In the genomic region with DNA sequence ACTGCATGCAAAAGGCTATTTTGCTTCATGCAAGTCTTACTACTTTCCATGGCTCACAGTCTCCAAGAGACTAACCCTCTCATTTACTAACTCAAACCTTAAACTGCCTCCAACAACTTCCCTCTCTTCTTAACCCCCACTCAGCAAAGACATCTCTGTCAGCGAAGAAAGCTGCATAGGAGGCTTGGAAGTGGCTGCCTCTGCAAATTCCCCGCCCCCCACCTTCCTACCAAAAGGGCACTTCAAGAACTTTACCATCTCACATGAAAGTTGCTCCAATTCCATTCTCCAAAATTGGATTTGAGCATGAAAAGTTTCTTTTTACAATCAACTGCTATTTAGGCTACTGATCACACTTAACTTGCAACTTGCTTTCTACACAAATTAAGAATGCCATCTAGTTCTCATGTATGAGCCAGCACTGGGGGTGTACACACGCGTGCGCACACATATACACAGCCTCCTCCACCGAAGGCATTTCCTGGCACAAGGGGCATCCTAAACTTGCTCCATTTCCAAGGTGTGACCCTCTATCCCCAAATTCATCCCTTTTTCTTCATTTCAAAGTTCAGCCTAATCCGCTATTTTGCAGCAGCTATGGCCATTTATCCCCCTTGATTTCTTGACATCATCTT, we compare ENCODE assay signal across 1 cellular context.
TF ChIP-seq lines count a peak whose summit lies in the region.

No MANE protein-coding gene starts in this region.

TF ChIP-seq in IMR-90, 13 proteins besides CTCF, POLR2A, EP300 and RAD21 (continued from another document):
- TF ChIP-seq, protein P1, sequence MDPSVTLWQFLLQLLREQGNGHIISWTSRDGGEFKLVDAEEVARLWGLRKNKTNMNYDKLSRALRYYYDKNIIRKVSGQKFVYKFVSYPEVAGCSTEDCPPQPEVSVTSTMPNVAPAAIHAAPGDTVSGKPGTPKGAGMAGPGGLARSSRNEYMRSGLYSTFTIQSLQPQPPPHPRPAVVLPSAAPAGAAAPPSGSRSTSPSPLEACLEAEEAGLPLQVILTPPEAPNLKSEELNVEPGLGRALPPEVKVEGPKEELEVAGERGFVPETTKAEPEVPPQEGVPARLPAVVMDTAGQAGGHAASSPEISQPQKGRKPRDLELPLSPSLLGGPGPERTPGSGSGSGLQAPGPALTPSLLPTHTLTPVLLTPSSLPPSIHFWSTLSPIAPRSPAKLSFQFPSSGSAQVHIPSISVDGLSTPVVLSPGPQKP (IDR thresholded peaks at IDR 0.05; ENCODE audit: borderline replicate concordance, low read depth, low read length), result no peak
- no peak for TF ChIP-seq BHLHE40 (IDR thresholded peaks at IDR 0.05; ENCODE audit: low read depth, low read length)
- no peak for TF ChIP-seq MXI1 (IDR thresholded peaks at IDR 0.05; ENCODE audit: borderline replicate concordance, low read depth, low read length)
- TF ChIP-seq CEBPB (IDR thresholded peaks at IDR 0.05; ENCODE audit: low read depth, low read length), result no peak
- TF ChIP-seq RCOR1 (IDR thresholded peaks at IDR 0.05; ENCODE audit: insufficient replicate concordance, low read length), result no peak
- no peak for TF ChIP-seq NFE2L2 (IDR thresholded peaks at IDR 0.05; ENCODE audit: low read depth, low read length)
- TF ChIP-seq MAFK (IDR thresholded peaks at IDR 0.05; ENCODE audit: low read depth, low read length), result no peak
- TF ChIP-seq, protein P2, sequence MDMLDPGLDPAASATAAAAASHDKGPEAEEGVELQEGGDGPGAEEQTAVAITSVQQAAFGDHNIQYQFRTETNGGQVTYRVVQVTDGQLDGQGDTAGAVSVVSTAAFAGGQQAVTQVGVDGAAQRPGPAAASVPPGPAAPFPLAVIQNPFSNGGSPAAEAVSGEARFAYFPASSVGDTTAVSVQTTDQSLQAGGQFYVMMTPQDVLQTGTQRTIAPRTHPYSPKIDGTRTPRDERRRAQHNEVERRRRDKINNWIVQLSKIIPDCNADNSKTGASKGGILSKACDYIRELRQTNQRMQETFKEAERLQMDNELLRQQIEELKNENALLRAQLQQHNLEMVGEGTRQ (IDR thresholded peaks at IDR 0.05; ENCODE audit: low read depth, low read length), result no peak
- no peak for TF ChIP-seq CHD1 (IDR thresholded peaks at IDR 0.05; ENCODE audit: low read depth, low read length)
- no peak for TF ChIP-seq MAZ (IDR thresholded peaks at IDR 0.05; ENCODE audit: borderline replicate concordance, low read depth, low read length)
